ENCODE assay signal across 8 cellular contexts in the genomic region with DNA sequence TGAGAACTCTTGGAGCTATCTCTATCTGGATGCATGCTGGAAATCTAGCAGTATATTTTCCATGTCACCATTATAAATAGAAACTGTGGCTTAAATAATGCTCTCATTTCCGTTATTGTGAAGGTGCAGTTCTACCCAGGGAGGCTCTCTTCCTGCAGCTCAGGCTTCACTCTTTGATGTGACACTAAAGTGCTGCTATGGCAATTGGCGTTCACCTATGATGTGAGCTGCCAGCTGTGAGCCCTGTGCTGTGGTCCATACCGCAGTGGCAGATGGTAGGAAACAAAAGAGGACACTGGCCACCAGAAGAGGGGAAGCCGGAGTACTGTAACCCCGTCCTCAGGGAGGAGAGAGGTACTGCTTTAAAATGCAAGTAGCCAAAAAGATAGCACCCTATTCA. TPM values are rescaled to one million over a fixed set of nuclear protein-coding genes. Genes with fewer than 3 reads are reported as not detected.
DNase-seq lines count a peak whose midpoint lies in the region; ATAC-seq and TF ChIP-seq lines count a peak whose summit lies in the region.

No MANE protein-coding gene starts in this region.

- H3K36me3 ChIP-seq in CD4-positive, CD25-positive, alpha-beta regulatory T cell (ENCODE audit: control insufficient read depth, insufficient read depth, low read length): no peaks in the 10 kb centered on the region
- H3K36me3 ChIP-seq in esophagus squamous epithelium: peaks cover 0 to 8% (median 0%) of the 10 kb centered on the region in 3 donors

- peaks cover 21% of the 10 kb centered on the region for H3K4me1 ChIP-seq in CD4-positive, CD25-positive, alpha-beta regulatory T cell (ENCODE audit: control insufficient read depth, insufficient read depth, low read length, poor library complexity, severe bottlenecking)
- H3K4me1 ChIP-seq in esophagus squamous epithelium: no peaks in the 10 kb centered on the region

- H3K4me1 Mint-ChIP-seq in CD4-positive, CD25-positive, alpha-beta regulatory T cell: peaks cover 8 to 61% (median 19%) of the 10 kb centered on the region in 4 donors

- peak; percentile 93 to 94 for ATAC-seq in CD4-positive, CD25-positive, alpha-beta regulatory T cell (ENCODE audit: low read depth in 2 of 2)
- ATAC-seq in GM18868 (IDR thresholded peaks at IDR 0.05; ENCODE audit: unreplicated experiment): peak; percentile 88
- no peak for ATAC-seq in HG03442 (IDR thresholded peaks at IDR 0.05; ENCODE audit: unreplicated experiment)
- no peak for ATAC-seq in GM18858 (IDR thresholded peaks at IDR 0.05; ENCODE audit: unreplicated experiment)

- in situ Hi-C loops in ACHN (cut with HindIII; ENCODE audit: low pct_ligation_motif_present, low pct_unique_long_range_greater_than_20kb, low sequenced_read_pairs): no loop called here

- DNase-seq in CD4-positive, CD25-positive, alpha-beta regulatory T cell: peak; percentile 5 to 72 (median 46)
- DNase-seq in T-helper 2 cell (peak in 3 of 5 experiments; percentile 17 to 62 (median 34)), ACHN (no peak), esophagus squamous epithelium (lab: John Stamatoyannopoulos, UW) (no peak)
- DNase-seq in central memory CD4-positive, alpha-beta T cell: peak; percentile 67

- peaks cover 0 to 18% (median 3%) of the 10 kb centered on the region in 7 donors for H3K9me3 Mint-ChIP-seq in CD4-positive, CD25-positive, alpha-beta regulatory T cell

- peak overlapping the region; percentile 63 for H3K27ac ChIP-seq in CD4-positive, CD25-positive, alpha-beta regulatory T cell (ENCODE audit: insufficient read depth, low read length, poor library complexity, severe bottlenecking)
- no peak overlapping the region for H3K27ac ChIP-seq in esophagus squamous epithelium

- H3K27me3 Mint-ChIP-seq in CD4-positive, CD25-positive, alpha-beta regulatory T cell: no peaks in the 10 kb centered on the region

- peak overlapping the region; percentile 86 to 93 (median 88) for H3K4me3 Mint-ChIP-seq in CD4-positive, CD25-positive, alpha-beta regulatory T cell

- TF ChIP-seq CTCF in esophagus squamous epithelium (IDR thresholded peaks at IDR 0.05): no peak

- peaks cover 13 to 14% of the 10 kb centered on the region in 2 experiments for H3K9me3 ChIP-seq in CD4-positive, CD25-positive, alpha-beta regulatory T cell (ENCODE audit: control insufficient read depth in 2 of 2, low read length in 2 of 2)
- H3K9me3 ChIP-seq in esophagus squamous epithelium: peaks cover 0 to 18% (median 8%) of the 10 kb centered on the region in 3 donors

- WGBS in esophagus squamous epithelium, 2 donors: 79 to 100% methylated on average over 1 to 2 of the region's 5 CpGs

- H3K27ac Mint-ChIP-seq in CD4-positive, CD25-positive, alpha-beta regulatory T cell: peak overlapping the region; percentile 92 to 97 (median 96)

- no peak for TF ChIP-seq POLR2A in esophagus squamous epithelium (IDR thresholded peaks at IDR 0.05)

- peak overlapping the region; percentile 64 for H3K4me3 ChIP-seq in CD4-positive, CD25-positive, alpha-beta regulatory T cell (ENCODE audit: low read depth, low read length)
- H3K4me3 ChIP-seq in esophagus squamous epithelium: no peak overlapping the region

- no peaks in the 10 kb centered on the region for H3K36me3 Mint-ChIP-seq in CD4-positive, CD25-positive, alpha-beta regulatory T cell

- H3K27me3 ChIP-seq in CD4-positive, CD25-positive, alpha-beta regulatory T cell (ENCODE audit: control insufficient read depth, insufficient read depth, low read length): no peaks in the 10 kb centered on the region
- no peaks in the 10 kb centered on the region for H3K27me3 ChIP-seq in esophagus squamous epithelium

- intact Hi-C loops in esophagus squamous epithelium (cut with DNase I): no loop called here

RNA-seq across cellular contexts. Expression of a gene that starts 40.6 kb away (rescaled TPM):
- 1.9 TPM for total RNA-seq in CD4-positive, CD25-positive, alpha-beta regulatory T cell
- 1 to 10 TPM; 1.7 to 2.9 (median 2.2) TPM for polyA plus RNA-seq in CD4-positive, CD25-positive, alpha-beta regulatory T cell
- total RNA-seq in esophagus squamous epithelium: 1 to 10 TPM; 2.3 to 6.2 (median 2.5) TPM

Comparison
In these comparisons a context has a peak if more than half of its experiments do, and no peak if none do; other contexts are left out.
1. ATAC-seq: peak in CD4-positive, CD25-positive, alpha-beta regulatory T cell (2 of 2) and GM18868 (single experiment); none in HG03442 (single experiment) and GM18858 (single experiment).
2. DNase-seq: peak in CD4-positive, CD25-positive, alpha-beta regulatory T cell (3 of 3), T-helper 2 cell (3 of 5) and central memory CD4-positive, alpha-beta T cell (single experiment); none in ACHN (single experiment) and esophagus squamous epithelium (single experiment).